ENCODE assay signal across 10 cellular contexts in the genomic region with DNA sequence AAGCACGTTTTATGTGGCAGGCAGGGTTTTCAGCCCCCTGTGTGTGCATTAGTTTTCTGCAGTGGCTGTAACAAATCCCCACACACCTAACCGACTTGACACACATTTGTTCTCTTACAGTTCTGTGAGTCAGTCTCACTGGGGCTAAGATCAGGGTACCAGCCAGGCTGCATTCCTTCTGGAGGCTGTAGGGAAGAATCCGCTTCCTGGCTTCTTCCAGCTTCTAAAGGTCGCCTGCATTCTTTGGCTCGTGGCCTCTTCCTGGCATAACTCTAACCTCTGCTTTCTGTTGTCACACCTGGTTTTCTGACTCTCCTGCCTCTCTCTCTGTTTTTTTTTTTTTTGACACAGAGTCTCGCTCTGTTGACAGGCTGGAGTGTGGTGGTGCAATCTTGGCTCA. TPM values are rescaled to one million over a fixed set of nuclear protein-coding genes. Genes with fewer than 3 reads are reported as not detected.
"Had no signal": no experiment of that assay in that cellular context is flagged by ENCODE, and none has a peak within 500 bp of the region (broad histone marks: within the 10 kb centered on the region; RNA-seq: fewer than 3 reads in every experiment).

No MANE protein-coding gene starts in this region.

- H3K4me3 ChIP-seq: GM23248 had no signal

- H3K27ac Mint-ChIP-seq: H9, HFFc6, IgD-negative memory B cell had no signal

- H3K9ac ChIP-seq: GM23248, KMS-11 had no signal

- ATAC-seq: HepG2 had no signal

- H3K4me3 Mint-ChIP-seq: H9, HFFc6, IgD-negative memory B cell had no signal

- H2AFZ ChIP-seq: GM23248 had no signal

- DNase-seq: GM23248, H9, HCEC 1CT, HFFc6, KBM-7 had no signal

- H3K4me1 Mint-ChIP-seq: IgD-negative memory B cell had no signal

- H3K4me2 ChIP-seq: KMS-11 had no signal

- H3K27ac ChIP-seq: GM23248, HL-60, KMS-11 had no signal

RNA-seq across cellular contexts. Expression of a gene that starts 6.4 kb away (rescaled TPM):
- polyA plus RNA-seq: GM23248, H1, HepG2, IgD-negative memory B cell had no signal

RNA-seq across cellular contexts. Expression of a gene that starts 8.9 kb away (rescaled TPM):
- polyA plus RNA-seq: GM23248, H1, HepG2, IgD-negative memory B cell had no signal

RNA-seq across cellular contexts. Expression of a gene that starts 43.0 kb away (rescaled TPM):
- polyA plus RNA-seq: GM23248, H1, HepG2, IgD-negative memory B cell had no signal
